In genomic region chr19:4457654-4458406, GRCh38 we compare ENCODE assay signal across 8 cellular contexts. TPM values are rescaled to one million over a fixed set of nuclear protein-coding genes. Genes with fewer than 3 reads are reported as not detected.
A peak's percentile ranks its signal among the peaks of the same experiment; 100 is the strongest.
DNase-seq lines count a peak whose midpoint lies in the region; ATAC-seq and TF ChIP-seq lines count a peak whose summit lies in the region.

A gene with protein sequence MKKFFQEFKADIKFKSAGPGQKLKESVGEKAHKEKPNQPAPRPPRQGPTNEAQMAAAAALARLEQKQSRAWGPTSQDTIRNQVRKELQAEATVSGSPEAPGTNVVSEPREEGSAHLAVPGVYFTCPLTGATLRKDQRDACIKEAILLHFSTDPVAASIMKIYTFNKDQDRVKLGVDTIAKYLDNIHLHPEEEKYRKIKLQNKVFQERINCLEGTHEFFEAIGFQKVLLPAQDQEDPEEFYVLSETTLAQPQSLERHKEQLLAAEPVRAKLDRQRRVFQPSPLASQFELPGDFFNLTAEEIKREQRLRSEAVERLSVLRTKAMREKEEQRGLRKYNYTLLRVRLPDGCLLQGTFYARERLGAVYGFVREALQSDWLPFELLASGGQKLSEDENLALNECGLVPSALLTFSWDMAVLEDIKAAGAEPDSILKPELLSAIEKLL (minus strand): TSS chr19:4457794. CDS start chr19:4457697, 97 bp downstream.

- POLR2A ChIA-PET in activated B cell treated with CpG ODN at 0.5 μM for 24 hours (lab: Charles Lee): interaction anchor here (0.6 to 3.2 kb wide), 4 partner anchors 13 to 669 kb away, joined by 4 to 26 read pairs (median 4); partner anchors contain the start of genes HDGFL2 and YJU2

- H3K27me3 ChIP-seq in spleen (replicated peaks in 1 of 7): no peaks in the 10 kb centered on the region

- H3K4me3 ChIP-seq in spleen: peak within 1 kb of the TSS; percentile 57 to 82 (median 66)

- TF ChIP-seq CTCF in activated B cell treated with CpG ODN at 0.5 μM for 24 hours (IDR thresholded peaks at IDR 0.05) (no peak), spleen (IDR thresholded peaks at IDR 0.05 in 8 of 11, conservative IDR thresholded peaks at IDR 0.05 in 3 of 11) (peak in 8 of 11 experiments; percentile 13 to 58 (median 44))

- H3K4me3 Mint-ChIP-seq in activated B cell treated with CpG ODN at 0.5 μM for 24 hours: peak within 1 kb of the TSS; percentile 89

- H3K27ac ChIP-seq in caudate nucleus (ENCODE audit: low read depth, low read length) (peak within 1 kb of the TSS; percentile 88), spleen (peak within 1 kb of the TSS in 7 of 8 donors; percentile 64 to 94 (median 89))

- in situ Hi-C loops in ACHN (cut with HindIII; ENCODE audit: low pct_ligation_motif_present, low pct_unique_long_range_greater_than_20kb, low sequenced_read_pairs): no loop called here

- no peak for TF ChIP-seq POLR2A in spleen (IDR thresholded peaks at IDR 0.05)

- ATAC-seq in GM18909 (IDR thresholded peaks at IDR 0.05; ENCODE audit: poor library complexity, unreplicated experiment): peak; percentile 89
- ATAC-seq in HG03196 (IDR thresholded peaks at IDR 0.05; ENCODE audit: unreplicated experiment): peak; percentile 90
- ATAC-seq in activated B cell treated with CpG ODN at 0.5 μM for 24 hours (ENCODE audit: low read depth): peak; percentile 95

- no peaks in the 10 kb centered on the region for H3K9me3 Mint-ChIP-seq in activated B cell treated with CpG ODN at 0.5 μM for 24 hours

- intact Hi-C loops in activated B cell treated with CpG ODN at 0.5 μM for 24 hours (cut with micrococcal nuclease): loop anchor here (1.0 to 10.0 kb wide), 5 partner anchors 13 to 953 kb away; partner anchors contain the start of genes CHAF1A, DOHH, DPP9 and FZR1
- intact Hi-C loops in spleen (cut with DNase I; ENCODE audit: low total_unique reads): no loop called here

- peaks cover 23% of the 10 kb centered on the region for H3K36me3 Mint-ChIP-seq in activated B cell treated with CpG ODN at 0.5 μM for 24 hours (ENCODE audit: low read depth)

- CTCF ChIA-PET in activated B cell treated with CpG ODN at 0.5 μM for 24 hours (lab: Charles Lee): interaction anchor here (1.6 kb wide), 1 partner anchor 88 kb away, joined by 3 read pairs; no protein-coding TSS in a partner anchor

- peaks cover 20% of the 10 kb centered on the region for H3K4me1 Mint-ChIP-seq in activated B cell treated with CpG ODN at 0.5 μM for 24 hours

- whole genome bisulfite sequencing in spleen, 5 donors: 11 to 17% (median 13%) methylated on average over 38 to 52 of the region's 52 CpGs

- no peaks in the 10 kb centered on the region for H3K27me3 Mint-ChIP-seq in activated B cell treated with CpG ODN at 0.5 μM for 24 hours

- H3K9me3 ChIP-seq in spleen: no peaks in the 10 kb centered on the region

- H3K36me3 ChIP-seq in spleen: peaks cover 2 to 27% (median 15%) of the 10 kb centered on the region in 6 donors

- DNase-seq in ACHN: peak; percentile 95
- peak; percentile 98 for DNase-seq in NCI-H345 (lab: John Stamatoyannopoulos, UW)
- DNase-seq in activated B cell treated with CpG ODN at 0.5 μM for 24 hours: peak; percentile 95
- peak; percentile 53 to 100 (median 96) for DNase-seq in caudate nucleus (lab: John Stamatoyannopoulos, UW)
- DNase-seq in inferior parietal cortex (ENCODE audit: extremely low spot score): peak; percentile 98
- DNase-seq in spleen: peak; percentile 100

- peak within 1 kb of the TSS; percentile 86 for H3K27ac Mint-ChIP-seq in activated B cell treated with CpG ODN at 0.5 μM for 24 hours

- peaks cover 0 to 38% (median 29%) of the 10 kb centered on the region in 6 donors for H3K4me1 ChIP-seq in spleen

RNA-seq across cellular contexts. Expression of the gene that starts here (rescaled TPM):
- total RNA-seq in activated B cell treated with CpG ODN at 0.5 μM for 24 hours: 54.3 and 58.2 TPM in 2 replicates
- 100 to 1,000 TPM in 2 of 7 donors, 10 to 100 TPM in 5; 72.3 to 132 (median 89.8) TPM for total RNA-seq in spleen
- polyA plus RNA-seq in spleen: 100 to 1,000 TPM in 2 of 3 donors, 10 to 100 TPM in 1; 76.4 to 146 (median 123) TPM

Comparison
In these comparisons a context has a peak if more than half of its experiments do, and no peak if none do; other contexts are left out.
1. Peak in every context shown above with its lines: DNase-seq, ATAC-seq, H3K4me3 ChIP-seq and H3K27ac ChIP-seq.